In the genomic region with DNA sequence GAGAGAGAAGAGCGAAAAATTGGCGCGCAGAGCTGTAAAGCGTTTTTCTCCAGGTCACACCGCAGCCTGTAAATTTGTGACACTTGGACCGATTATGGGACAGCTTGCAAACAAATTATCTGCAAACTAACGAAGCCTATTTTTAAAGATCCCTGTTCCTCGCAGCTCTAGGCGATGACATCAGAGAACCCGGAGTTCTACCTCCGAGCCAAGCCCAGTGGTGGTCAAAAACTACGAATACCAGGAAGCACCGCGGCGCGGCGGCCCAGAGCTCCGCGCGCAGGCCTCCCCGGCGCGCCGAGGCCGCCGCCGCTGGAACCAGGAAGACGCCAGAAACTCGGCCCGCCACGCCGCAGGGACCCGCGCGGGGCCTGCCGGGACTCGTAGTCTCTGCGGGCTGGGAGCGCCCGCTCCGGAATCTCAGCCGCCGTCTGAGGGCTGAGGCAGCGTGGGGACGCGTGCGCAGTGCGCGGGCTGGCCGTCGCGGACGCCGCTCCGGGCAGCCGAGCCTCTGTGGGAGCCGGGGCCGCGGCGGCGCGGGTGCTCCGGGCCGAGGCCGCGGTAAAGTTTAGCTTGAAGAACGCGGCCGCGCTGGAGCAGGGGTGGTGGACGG, we compare ENCODE assay signal across 8 cellular contexts. TPM values are rescaled to one million over a fixed set of nuclear protein-coding genes. Genes with fewer than 3 reads are reported as not detected.
A peak's percentile ranks its signal among the peaks of the same experiment; 100 is the strongest.
DNase-seq lines count a peak whose midpoint lies in the region; ATAC-seq and TF ChIP-seq lines count a peak whose summit lies in the region.

A gene (plus strand): TSS at position 463 of the 613 bp plus-strand sequence. CDS start 18,493 bp downstream, outside the sequence.

- H3K27ac ChIP-seq in ectodermal cell (ENCODE audit: insufficient read depth, low read depth, low read length, poor library complexity, severe bottlenecking) = no peak within 1 kb of the TSS

- intact Hi-C loops in lower leg skin (cut with DNase I; ENCODE audit: low total_unique reads) = loop anchor here (10.0 kb wide), 1 partner anchor 230 kb away; no protein-coding TSS in a partner anchor

- TF ChIP-seq CTCF in BE2C (IDR thresholded peaks at IDR 0.05; ENCODE audit: low read depth, low read length) (no peak), lower leg skin (IDR thresholded peaks at IDR 0.05) (no peak)

- ATAC-seq in GM19372 (IDR thresholded peaks at IDR 0.05; ENCODE audit: low read depth, unreplicated experiment) (peak; percentile 93), HG03520 (IDR thresholded peaks at IDR 0.05; ENCODE audit: unreplicated experiment) (peak; percentile 91)

- H3K36me3 ChIP-seq in BE2C (no peaks in the 10 kb centered on the region; the same call in 1 of the 2 replicates), ectodermal cell (ENCODE audit: control insufficient read depth, insufficient read depth, low read length) (no peaks in the 10 kb centered on the region)

- H3K4me3 ChIP-seq in BE2C (ENCODE audit: low read depth, low read length) = peak within 1 kb of the TSS; percentile 85
- peak within 1 kb of the TSS; percentile 54 for H3K4me3 ChIP-seq in ectodermal cell (ENCODE audit: insufficient read depth, low read depth, low read length)
- peak within 1 kb of the TSS; percentile 85 for H3K4me3 ChIP-seq in lower leg skin (ENCODE audit: low read depth, poor library complexity, severe bottlenecking)

- no peaks in the 10 kb centered on the region; the same call in 1 of the 2 replicates for H3K4me1 ChIP-seq in BE2C
- H3K4me1 ChIP-seq in ectodermal cell (ENCODE audit: control insufficient read depth, insufficient read depth, low read length) = peaks cover 4% of the 10 kb centered on the region

- peak; percentile 95 for DNase-seq in BE2C
- peak; percentile 69 for DNase-seq in NCI-H748 treated with DMSO at 0.1 percent for 48 hours (lab: John Stamatoyannopoulos, UW)
- DNase-seq in activated CD8-positive, alpha-beta memory T cell treated with anti-CD3 and anti-CD28 coated beads for 24 hours = peak; percentile 96
- peak; percentile 93 to 98 for DNase-seq in lower leg skin (ENCODE audit: low spot score in 2 of 2)
- peak; percentile 92 for DNase-seq in stimulated activated CD4-positive, alpha-beta T cell treated with anti-CD3 and anti-CD28 coated beads, Interleukin-4, amount 100 ng/mL, for 24 hours

- peak in 1 of 2 donors; percentile 49 for TF ChIP-seq POLR2A in lower leg skin (IDR thresholded peaks at IDR 0.05)

- no peaks in the 10 kb centered on the region for H3K27me3 ChIP-seq in BE2C
- H3K27me3 ChIP-seq in ectodermal cell (ENCODE audit: control insufficient read depth, insufficient read depth, low read length, poor library complexity, severe bottlenecking) = peaks cover 24% of the 10 kb centered on the region

- H3K9me3 ChIP-seq in BE2C (no peaks in the 10 kb centered on the region), ectodermal cell (ENCODE audit: control insufficient read depth, low read length) (no peaks in the 10 kb centered on the region)

- 1 to 2% methylated on average over 71 of the region's 71 CpGs for WGBS in ectodermal cell, 2 experiments
- WGBS in lower leg skin, 2 donors = 0 to 1% methylated on average over 20 to 30 of the region's 71 CpGs

RNA-seq across cellular contexts. Expression of the gene that starts here (rescaled TPM):
- 10.2 TPM for polyA plus RNA-seq in BE2C (2012; ENCODE audit: insufficient read depth, insufficient read length, low read depth)
- 35.0 TPM for polyA plus RNA-seq in ectodermal cell (2013, experiment 1 of 4)
- 44.9 TPM for polyA plus RNA-seq in ectodermal cell (2013, experiment 2 of 4)
- polyA plus RNA-seq in ectodermal cell (2013, experiment 3 of 4) = 37.5 TPM
- 37.0 TPM for polyA plus RNA-seq in ectodermal cell (2013, experiment 4 of 4)
- total RNA-seq in lower leg skin = 100 to 1,000 TPM in 2 of 4 donors, 10 to 100 TPM in 2; 83.6 to 116 (median 105) TPM
